ENCODE assay signal across 8 cellular contexts in the genomic region with DNA sequence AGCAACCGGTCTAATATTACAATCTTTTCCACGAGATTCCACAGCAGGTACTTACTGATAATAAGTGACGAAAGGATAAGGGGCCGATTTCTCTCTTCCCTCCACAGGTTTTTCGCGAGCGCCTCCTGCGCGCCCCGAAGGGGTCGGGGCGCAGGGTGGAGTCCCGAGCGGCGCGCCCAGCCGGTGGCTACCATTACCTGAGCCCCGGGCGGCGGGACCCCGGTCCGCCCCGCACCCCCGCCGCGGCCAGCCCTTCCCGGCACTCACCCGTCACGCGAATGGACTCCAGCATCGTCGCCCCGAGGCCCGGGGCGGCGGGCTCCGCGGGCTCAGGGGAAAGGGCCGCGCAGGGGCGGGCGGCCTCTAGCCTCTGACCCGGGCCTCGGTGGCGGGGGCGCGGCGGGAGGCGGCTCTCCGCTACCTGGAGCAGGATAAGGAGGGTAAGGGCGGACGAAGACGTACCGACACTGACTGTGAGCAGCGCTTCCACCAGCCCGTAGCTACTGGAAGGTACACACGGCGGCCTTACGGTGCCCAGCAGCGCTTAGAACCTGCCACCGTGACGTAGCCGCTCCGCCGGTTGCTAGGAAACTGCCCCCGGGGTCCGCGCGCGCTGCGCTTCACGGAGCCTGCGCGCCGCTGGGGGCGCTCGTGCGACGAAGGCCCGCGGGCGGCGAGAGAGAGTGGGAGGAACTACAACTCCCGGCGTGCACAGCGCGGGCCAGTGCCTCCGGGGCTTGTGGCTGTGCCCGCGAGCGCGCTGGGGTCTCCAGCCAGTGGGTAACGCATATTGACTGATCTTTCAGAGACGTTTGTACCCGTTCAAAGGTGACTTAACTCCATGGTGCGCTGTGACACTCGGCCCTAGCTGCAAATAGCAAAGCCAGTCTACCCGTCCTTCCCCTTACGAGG. TPM values are rescaled to one million over a fixed set of nuclear protein-coding genes. Genes with fewer than 3 reads are reported as not detected.
DNase-seq lines count a peak whose midpoint lies in the region; ATAC-seq and TF ChIP-seq lines count a peak whose summit lies in the region.

No MANE protein-coding gene starts in this region.

- peak; percentile 91 for TF ChIP-seq CTCF in colonic mucosa (IDR thresholded peaks at IDR 0.05)

- H3K27me3 ChIP-seq in colonic mucosa = no peaks in the 10 kb centered on the region

- H3K4me1 ChIP-seq in colonic mucosa = no peaks in the 10 kb centered on the region

- peak overlapping the region; percentile 77 to 80 for H3K9ac ChIP-seq in colonic mucosa (ENCODE audit: low read depth in 2 of 2, low read length in 2 of 2)

- ATAC-seq in HG03442 (IDR thresholded peaks at IDR 0.05; ENCODE audit: unreplicated experiment) (peak; percentile 97), left colon (peak; percentile 99)

- H3K36me3 ChIP-seq in colonic mucosa = no peaks in the 10 kb centered on the region

- no peaks in the 10 kb centered on the region for H3K9me3 ChIP-seq in colonic mucosa

- DNase-seq in Ammon's horn (ENCODE audit: low spot score) = peak; percentile 93
- DNase-seq in GM19240 (ENCODE audit: insufficient read length, low spot score) = peak; percentile 84
- DNase-seq in NCI-H460 (ENCODE audit: extremely low read depth, low read depth) = peak; percentile 85
- peak; percentile 93 for DNase-seq in activated CD4-positive, alpha-beta T cell treated with anti-CD3 and anti-CD28 coated beads for 48 hours
- peak; percentile 92 for DNase-seq in colonic mucosa
- peak; percentile 85 to 93 for DNase-seq in left colon
- DNase-seq in stimulated activated CD4-positive, alpha-beta T cell treated with anti-CD3 and anti-CD28 coated beads, Interleukin-1b, Interleukin-23, amount 100 ng/mL, for 24 hours (ENCODE audit: low read depth in 4 of 4, low spot score in 1 of 4) = peak; percentile 81 to 85 (median 84)

- no peak overlapping the region for H3K27ac ChIP-seq in colonic mucosa

- intact Hi-C loops in colonic mucosa (cut with DNase I) = no loop called here
- intact Hi-C loops in left colon (cut with DNase I, micrococcal nuclease) = no loop called here

- peak overlapping the region; percentile 65 for H3K4me3 ChIP-seq in colonic mucosa

RNA-seq across cellular contexts. Expression of gene ANLN, which starts 22.8 kb away (rescaled TPM):
- total RNA-seq in NCI-H460 (2014; rRNA removed; shearing (Covaris generic)) = 84.9 and 85.1 TPM in 2 replicates
- 111 and 144 TPM in 2 replicates for polyA plus RNA-seq in NCI-H460 (2014; cell fraction: nucleus; rRNA removed)
- total RNA-seq in colonic mucosa (10 to 100 TPM; 21.2 to 56.0 TPM), left colon (10 to 100 TPM in 1 of 2 donors, 1 to 10 TPM in 1; 3.9 to 13.7 TPM)
